17 cellular contexts compared by ENCODE assay signal in genomic region chr4:93178279-93178678, GRCh38.
DNase-seq lines count a peak whose midpoint lies in the region; ATAC-seq, FAIRE-seq and TF ChIP-seq lines count a peak whose summit lies in the region.
"Had no signal": no experiment of that assay in that cellular context is flagged by ENCODE, and none has a peak within 500 bp of the region (broad histone marks: within the 10 kb centered on the region; RNA-seq: fewer than 3 reads in every experiment).

No MANE protein-coding gene starts in this region.

- no peak overlapping the region for H4K91ac ChIP-seq in IMR-90 (ENCODE audit: insufficient read depth, low read depth, low read length)
- H4K91ac ChIP-seq in H1 (replicated peaks; ENCODE audit: insufficient read length, low read length) = no peak overlapping the region
- H4K91ac ChIP-seq in trophoblast cell (ENCODE audit: low read depth, low read length) = no peak overlapping the region

- TF ChIP-seq POLR2A in IMR-90 (IDR thresholded peaks at IDR 0.05; ENCODE audit: low read depth, low read length) (no peak), H1 (IDR thresholded peaks at IDR 0.05; ENCODE audit: control extremely low read depth in 1 of 2, low read depth in 2 of 2, low read length in 2 of 2) (no peak)

- H3K4me2 ChIP-seq in IMR-90 (ENCODE audit: low read depth, low read length) = no peak overlapping the region
- no peak overlapping the region for H3K4me2 ChIP-seq in H1 (ENCODE audit: insufficient read depth in 1 of 2, low read depth in 2 of 2, low read length in 2 of 2)
- no peak overlapping the region for H3K4me2 ChIP-seq in trophoblast cell (ENCODE audit: low read length)
- no peak overlapping the region for H3K4me2 ChIP-seq in hepatocyte

- H3K9me1 ChIP-seq in IMR-90 (ENCODE audit: insufficient read depth, low read length) = no peaks in the 10 kb centered on the region

- H3K9me3 ChIP-seq in IMR-90 (ENCODE audit: control insufficient read depth, insufficient read depth, low read length) (no peaks in the 10 kb centered on the region), H1 (ENCODE audit: insufficient read depth in 2 of 2, low read depth in 1 of 2, low read length in 1 of 2) (no peaks in the 10 kb centered on the region), trophoblast cell (ENCODE audit: insufficient read depth, low read depth, low read length) (no peaks in the 10 kb centered on the region), hepatocyte (ENCODE audit: low read depth) (no peaks in the 10 kb centered on the region)
- H3K9me3 ChIP-seq: Caco-2 had no signal

- no peak for TF ChIP-seq RAD21 in IMR-90 (IDR thresholded peaks at IDR 0.05; ENCODE audit: low read length)
- no peak for TF ChIP-seq RAD21 in H1 (IDR thresholded peaks at IDR 0.05 in 1 of 2, conservative IDR thresholded peaks at IDR 0.05 in 1 of 2; ENCODE audit: low read depth in 2 of 2, low read length in 2 of 2)

- H3K27me3 ChIP-seq in IMR-90 (ENCODE audit: control insufficient read depth, insufficient read depth, low read length) = no peaks in the 10 kb centered on the region
- no peaks in the 10 kb centered on the region for H3K27me3 ChIP-seq in H1 (replicated peaks in 1 of 4; ENCODE audit: control insufficient read depth in 3 of 4, extremely low read depth in 1 of 4, insufficient read depth in 3 of 4, low read length in 3 of 4)
- no peaks in the 10 kb centered on the region for H3K27me3 ChIP-seq in trophoblast cell (ENCODE audit: insufficient read depth, low read length)
- no peaks in the 10 kb centered on the region for H3K27me3 ChIP-seq in hepatocyte

- H4K20me1 ChIP-seq in IMR-90 (ENCODE audit: insufficient read depth, low read length) (no peaks in the 10 kb centered on the region), H1 (replicated peaks in 1 of 2; ENCODE audit: control insufficient read depth in 1 of 2, insufficient read depth in 2 of 2, low read length in 2 of 2) (no peaks in the 10 kb centered on the region), hepatocyte (ENCODE audit: insufficient read depth, poor library complexity, severe bottlenecking) (no peaks in the 10 kb centered on the region)

- H2AFZ ChIP-seq in IMR-90 (replicated peaks; ENCODE audit: low read length, poor library complexity) = no peak overlapping the region
- no peak overlapping the region for H2AFZ ChIP-seq in H1 (ENCODE audit: low read length)
- H2AFZ ChIP-seq in trophoblast cell (ENCODE audit: insufficient read depth, low read length, poor library complexity) = no peak overlapping the region
- no peak overlapping the region for H2AFZ ChIP-seq in hepatocyte

- H2BK12ac ChIP-seq in H1 (ENCODE audit: low read depth, low read length) (no peak overlapping the region), trophoblast cell (ENCODE audit: low read length) (no peak overlapping the region)

- H3K9ac ChIP-seq in IMR-90 (ENCODE audit: low read depth, low read length) (no peak overlapping the region), H1 (replicated peaks in 1 of 4; ENCODE audit: extremely low read depth in 1 of 4, low read depth in 3 of 4, low read length in 3 of 4) (no peak overlapping the region), trophoblast cell (ENCODE audit: low read length) (no peak overlapping the region)

- TF ChIP-seq EP300 in H1 (IDR thresholded peaks at IDR 0.05; ENCODE audit: borderline replicate concordance in 1 of 2, low read depth in 2 of 2, low read length in 2 of 2) = no peak

- H4K8ac ChIP-seq in IMR-90 (ENCODE audit: low read depth in 2 of 2, low read length in 2 of 2) = no peak overlapping the region
- no peak overlapping the region for H4K8ac ChIP-seq in H1 (ENCODE audit: extremely low read depth, insufficient read depth, low read length)
- no peak overlapping the region for H4K8ac ChIP-seq in trophoblast cell (ENCODE audit: low read depth, low read length)

- BruUV-seq in IMR-90 (replicated peaks; lab: Mats Ljungman, UMichigan) = no TSS peak

- H2BK5ac ChIP-seq in IMR-90 (ENCODE audit: low read depth, low read length, poor library complexity, severe bottlenecking) = no peak overlapping the region
- H2BK5ac ChIP-seq in H1 (ENCODE audit: low read depth, low read length) = no peak overlapping the region
- H2BK5ac ChIP-seq in trophoblast cell (ENCODE audit: low read depth, low read length, poor library complexity) = no peak overlapping the region

- no peak overlapping the region for H4K12ac ChIP-seq in trophoblast cell (ENCODE audit: low read depth, low read length)

- H3K56ac ChIP-seq in IMR-90 (ENCODE audit: extremely low read depth, insufficient read depth, low read length) (no peak overlapping the region), H1 (replicated peaks; ENCODE audit: insufficient read length, low read depth, low read length) (no peak overlapping the region)

- H2BK20ac ChIP-seq in IMR-90 (ENCODE audit: low read depth, low read length) (no peak overlapping the region), H1 (ENCODE audit: low read length) (no peak overlapping the region)

- POLR2A ChIA-PET in IMR-90 (lab: Charles Lee; ENCODE audit: unreplicated experiment) = no interaction called here
- POLR2A ChIA-PET in H1 (lab: Charles Lee; ENCODE audit: partially characterized antibody) = interaction anchor here (0.7 kb wide), 1 partner anchor 23 kb away, joined by 3 read pairs; no protein-coding TSS in a partner anchor

- H3K4ac ChIP-seq in IMR-90 (ENCODE audit: low read depth, low read length) (no peak overlapping the region), H1 (replicated peaks; ENCODE audit: insufficient read length, low read depth, low read length) (no peak overlapping the region), trophoblast cell (ENCODE audit: low read depth, low read length) (no peak overlapping the region)

- H3K23ac ChIP-seq in IMR-90 (ENCODE audit: low read depth, low read length) (no peak overlapping the region), H1 (ENCODE audit: insufficient read length) (no peak overlapping the region), trophoblast cell (ENCODE audit: low read length) (no peak overlapping the region)

- no peak overlapping the region for H2AK9ac ChIP-seq in IMR-90 (replicated peaks; ENCODE audit: low read depth, low read length, poor library complexity)

- H2BK15ac ChIP-seq in IMR-90 (ENCODE audit: low read depth, low read length) = no peak overlapping the region
- no peak overlapping the region for H2BK15ac ChIP-seq in H1 (ENCODE audit: low read length)

- FAIRE-seq in H1 (lab: Jason Lieb, UNC) = no peak
- FAIRE-seq: GM12878, HepG2, HTR-8/SVneo, K562 had no signal

- no peaks in the 10 kb centered on the region for H3K23me2 ChIP-seq in H1 (ENCODE audit: low read depth, low read length)

- H3K14ac ChIP-seq in IMR-90 (replicated peaks; ENCODE audit: low read depth, low read length) (no peak overlapping the region), H1 (ENCODE audit: insufficient read length) (no peak overlapping the region), trophoblast cell (ENCODE audit: low read length) (no peak overlapping the region)

- no peaks in the 10 kb centered on the region for H3K4me1 ChIP-seq in IMR-90 (ENCODE audit: control insufficient read depth, insufficient read depth, low read length)
- no peaks in the 10 kb centered on the region for H3K4me1 ChIP-seq in H1 (replicated peaks in 1 of 4; ENCODE audit: control insufficient read depth in 3 of 4, insufficient read depth in 4 of 4, low read length in 3 of 4)
- no peaks in the 10 kb centered on the region for H3K4me1 ChIP-seq in trophoblast cell (ENCODE audit: control insufficient read depth in 1 of 2, insufficient read depth in 2 of 2, low read length in 2 of 2)
- no peaks in the 10 kb centered on the region for H3K4me1 ChIP-seq in hepatocyte (ENCODE audit: insufficient read depth)
- H3K4me1 ChIP-seq: Caco-2 had no signal

- H2AK5ac ChIP-seq in IMR-90 (ENCODE audit: low read depth, low read length) (no peak overlapping the region), H1 (ENCODE audit: low read depth, low read length) (no peak overlapping the region), trophoblast cell (ENCODE audit: low read length) (no peak overlapping the region)

- no peaks in the 10 kb centered on the region for H3K79me2 ChIP-seq in H1 (ENCODE audit: control insufficient read depth in 1 of 2, insufficient read depth in 2 of 2, low read length in 2 of 2)
- H3K79me2 ChIP-seq in trophoblast cell (ENCODE audit: control insufficient read depth, insufficient read depth, low read length, poor library complexity) = no peaks in the 10 kb centered on the region
- no peaks in the 10 kb centered on the region for H3K79me2 ChIP-seq in hepatocyte

- dilution Hi-C loops in IMR-90 (cut with HindIII; ENCODE audit: low sequenced_read_pairs, unreplicated experiment) = no loop called here

- no peak overlapping the region for H3K18ac ChIP-seq in IMR-90 (ENCODE audit: low read depth, low read length)
- H3K18ac ChIP-seq in H1 (ENCODE audit: extremely low read depth, low read length) = no peak overlapping the region
- H3K18ac ChIP-seq in trophoblast cell (ENCODE audit: low read length) = no peak overlapping the region

- WGBS in IMR-90 (ENCODE audit: extremely low coverage in 2 of 2, insufficient read length in 1 of 2), 2 experiments = no CpG with 5 or more reads among the region's 2 CpGs
- 85% methylated on average over 2 of the region's 2 CpGs; no CpG with 5 or more reads in 1 of the 2 experiments for WGBS in H1 (ENCODE audit: extremely low coverage in 1 of 2, insufficient coverage in 1 of 2, insufficient read length in 1 of 2, insufficient replicate concordance in 2 of 2, low coverage in 1 of 2, low lambda C conversion rate in 2 of 2, missing lambda C conversion rate in 1 of 2), 2 experiments
- no CpG with 5 or more reads among the region's 2 CpGs for WGBS in trophoblast cell (ENCODE audit: extremely low coverage, insufficient coverage, insufficient read length)
- 94% methylated on average over 2 of the region's 2 CpGs for WGBS in hepatocyte (ENCODE audit: low lambda C conversion rate, missing lambda C conversion rate)

- CTCF ChIA-PET in IMR-90 (lab: Yijun Ruan, JAX) (no interaction called here), H1 (lab: Charles Lee; ENCODE audit: partially characterized antibody) (interaction anchor here (0.8 to 1.1 kb wide), 2 partner anchors 9 to 20 kb away, joined by 3 to 8 read pairs; no protein-coding TSS in a partner anchor)

- H4K5ac ChIP-seq in IMR-90 (ENCODE audit: low read depth, low read length) = no peak overlapping the region
- no peak overlapping the region for H4K5ac ChIP-seq in H1 (ENCODE audit: insufficient read length, low read depth, low read length)

- H3K79me1 ChIP-seq in IMR-90 (ENCODE audit: low read depth in 1 of 2, low read length in 2 of 2) (no peaks in the 10 kb centered on the region), H1 (ENCODE audit: low read depth, low read length) (no peaks in the 10 kb centered on the region), trophoblast cell (ENCODE audit: low read length) (no peaks in the 10 kb centered on the region)

- ATAC-seq in IMR-90 (ENCODE audit: low read depth) (no peak), HG02852 (IDR thresholded peaks at IDR 0.05; ENCODE audit: unreplicated experiment) (no peak)
- ATAC-seq: GM12878, HepG2, K562 had no signal

- H3K27ac ChIP-seq in IMR-90 (ENCODE audit: insufficient read depth, low read length) = no peak overlapping the region
- no peak overlapping the region for H3K27ac ChIP-seq in H1 (ENCODE audit: low read depth, low read length)
- H3K27ac ChIP-seq in trophoblast cell (ENCODE audit: low read depth, low read length) = no peak overlapping the region
- no peak overlapping the region for H3K27ac ChIP-seq in hepatocyte
- H3K27ac ChIP-seq: 22Rv1 had no signal

- intact Hi-C loops in IMR-90 (cut with micrococcal nuclease) = no loop called here

- H3K36me3 ChIP-seq in IMR-90 (ENCODE audit: control insufficient read depth, insufficient read depth, low read length) (no peaks in the 10 kb centered on the region), H1 (ENCODE audit: control insufficient read depth in 2 of 4, insufficient read depth in 4 of 4, low read length in 3 of 4) (no peaks in the 10 kb centered on the region), trophoblast cell (ENCODE audit: control insufficient read depth in 1 of 2, insufficient read depth in 2 of 2, low read length in 2 of 2) (no peaks in the 10 kb centered on the region), hepatocyte (replicated peaks; ENCODE audit: insufficient read depth, low read depth) (no peaks in the 10 kb centered on the region)

- peak; percentile 21 for DNase-seq in DMS53 (lab: John Stamatoyannopoulos, UW)
- no peak for DNase-seq in DMS53 treated with DMSO at 0.1 percent for 48 hours (lab: John Stamatoyannopoulos, UW; ENCODE audit: unreplicated experiment)
- DNase-seq in IMR-90 = no peak
- no peak for DNase-seq in H1 (ENCODE audit: low read depth in 1 of 2, low spot score in 2 of 2)
- DNase-seq in trophoblast cell = peak; percentile 35 to 43
- DNase-seq in activated CD8-positive, alpha-beta memory T cell treated with anti-CD3 and anti-CD28 coated beads for 24 hours = no peak
- no peak for DNase-seq in hepatocyte (ENCODE audit: low spot score)
- DNase-seq: Caco-2; CD8-positive, alpha-beta memory T cell; GOT3; HCEC 1CT had no signal

- no peak for TF ChIP-seq CTCF in IMR-90 (conservative IDR thresholded peaks at IDR 0.05; ENCODE audit: low read depth, low read length)
- TF ChIP-seq CTCF in H1 (IDR thresholded peaks at IDR 0.05; ENCODE audit: control extremely low read depth in 1 of 3, insufficient read depth in 1 of 3, low read depth in 1 of 3, low read length in 3 of 3) = no peak
- no peak for TF ChIP-seq CTCF in hepatocyte (IDR thresholded peaks at IDR 0.05; ENCODE audit: poor library complexity)

- no peaks in the 10 kb centered on the region for H3K9me2 ChIP-seq in hepatocyte (replicated peaks; ENCODE audit: insufficient read depth)

- in situ Hi-C loops in IMR-90 (cut with MboI; ENCODE audit: low sequenced_read_pairs) = no loop called here

- H2BK120ac ChIP-seq in IMR-90 (ENCODE audit: low read depth, low read length) (no peak overlapping the region), H1 (replicated peaks; ENCODE audit: low read depth, low read length) (no peak overlapping the region), trophoblast cell (ENCODE audit: insufficient read depth, low read length, poor library complexity) (no peak overlapping the region)

- H3K4me3 ChIP-seq in IMR-90 (ENCODE audit: insufficient read depth, low read depth, low read length) = no peak overlapping the region
- no peak overlapping the region for H3K4me3 ChIP-seq in H1 (ENCODE audit: extremely low read depth in 1 of 4, insufficient read depth in 2 of 4, low read depth in 3 of 4, low read length in 4 of 4)
- H3K4me3 ChIP-seq in trophoblast cell (ENCODE audit: low read depth, low read length) = no peak overlapping the region
- H3K4me3 ChIP-seq in hepatocyte = no peak overlapping the region
- H3K4me3 ChIP-seq: GM12878, K562 had no signal

Comparison
In these comparisons a context has a peak if more than half of its experiments do, and no peak if none do; other contexts are left out.
1. DNase-seq: peak in DMS53 (single experiment) and trophoblast cell (2 of 2); none in DMS53 treated with DMSO at 0.1 percent for 48 hours (single experiment), IMR-90 (single experiment), H1 (0 of 2), activated CD8-positive, alpha-beta memory T cell treated with anti-CD3 and anti-CD28 coated beads for 24 hours (single experiment) and hepatocyte (single experiment).